ENCODE assay signal across 17 cellular contexts in genomic region chr18:74528913-74529312, GRCh38. TPM values are rescaled to one million over a fixed set of nuclear protein-coding genes. Genes with fewer than 3 reads are reported as not detected.
DNase-seq lines count a peak whose midpoint lies in the region; ATAC-seq and TF ChIP-seq lines count a peak whose summit lies in the region.
"Had no signal": no experiment of that assay in that cellular context is flagged by ENCODE, and none has a peak within 500 bp of the region (broad histone marks: within the 10 kb centered on the region; RNA-seq: fewer than 3 reads in every experiment).

No MANE protein-coding gene starts in this region.

- DNase-seq in dorsolateral prefrontal cortex (peak in 2 of 10 donors; percentile 28 to 35), EL (no peak)
- DNase-seq in NK-92 treated with Interleukin-12 subunit alpha and Interleukin-12 subunit beta, amount 100 ng/mL, for 24 hours (lab: John Stamatoyannopoulos, UW) = no peak
- DNase-seq: KBM-7, NCI-H1092, NCI-H1694, NCI-H2107, NCI-H226, PC-9, SK-N-SH had no signal

- H3K4me3 ChIP-seq in dorsolateral prefrontal cortex = peak overlapping the region in 1 of 59 donors; percentile 11
- H3K4me3 ChIP-seq: HAP-1, PC-9 had no signal

- ATAC-seq in GM18867 (IDR thresholded peaks at IDR 0.05; ENCODE audit: unreplicated experiment) (peak; percentile 20), HG03354 (IDR thresholded peaks at IDR 0.05; ENCODE audit: poor library complexity, severe bottlenecking, unreplicated experiment) (peak; percentile 11), GM19397 (IDR thresholded peaks at IDR 0.05; ENCODE audit: unreplicated experiment) (no peak)

- intact Hi-C loops in dorsolateral prefrontal cortex (cut with DNase I) = no loop called here

- H3K27me3 ChIP-seq in dorsolateral prefrontal cortex = no peaks in the 10 kb centered on the region

- H3K27ac ChIP-seq in dorsolateral prefrontal cortex = peak overlapping the region in 58 of 59 donors; percentile 3 to 92 (median 70)
- peak overlapping the region; percentile 60 for H3K27ac ChIP-seq in temporal lobe (ENCODE audit: low read depth, low read length)
- H3K27ac ChIP-seq: PC-9 had no signal

- TF ChIP-seq CTCF in dorsolateral prefrontal cortex (IDR thresholded peaks at IDR 0.05 in 54 of 56, conservative IDR thresholded peaks at IDR 0.05 in 2 of 56; ENCODE audit: low read depth in 1 of 56, partially characterized antibody in 56 of 56) = no peak

RNA-seq across cellular contexts. Expression of gene CNDP1, which starts 5.4 kb away (rescaled TPM):
- total RNA-seq in dorsolateral prefrontal cortex (100 to 1,000 TPM in 66 of 120 experiments, 10 to 100 TPM in 54; 11.2 to 509 (median 107) TPM), temporal lobe (0.49 TPM)
- total RNA-seq: M059J; PC-9; T-helper 1 cell treated with Interleukin-12 subunit alpha and Interleukin-12 subunit beta and Interleukin-4 antibody, amounts not matched to agents 30 ng/mL and 1 ng/mL, for 36 hours had no signal

RNA-seq across cellular contexts. Expression of gene CNDP2, which starts 32.8 kb away (rescaled TPM):
- 100 to 1,000 TPM; 146 to 408 (median 218) TPM for total RNA-seq in dorsolateral prefrontal cortex
- 35.7 TPM for total RNA-seq in temporal lobe
